8 cellular contexts compared by ENCODE assay signal in the genomic region with DNA sequence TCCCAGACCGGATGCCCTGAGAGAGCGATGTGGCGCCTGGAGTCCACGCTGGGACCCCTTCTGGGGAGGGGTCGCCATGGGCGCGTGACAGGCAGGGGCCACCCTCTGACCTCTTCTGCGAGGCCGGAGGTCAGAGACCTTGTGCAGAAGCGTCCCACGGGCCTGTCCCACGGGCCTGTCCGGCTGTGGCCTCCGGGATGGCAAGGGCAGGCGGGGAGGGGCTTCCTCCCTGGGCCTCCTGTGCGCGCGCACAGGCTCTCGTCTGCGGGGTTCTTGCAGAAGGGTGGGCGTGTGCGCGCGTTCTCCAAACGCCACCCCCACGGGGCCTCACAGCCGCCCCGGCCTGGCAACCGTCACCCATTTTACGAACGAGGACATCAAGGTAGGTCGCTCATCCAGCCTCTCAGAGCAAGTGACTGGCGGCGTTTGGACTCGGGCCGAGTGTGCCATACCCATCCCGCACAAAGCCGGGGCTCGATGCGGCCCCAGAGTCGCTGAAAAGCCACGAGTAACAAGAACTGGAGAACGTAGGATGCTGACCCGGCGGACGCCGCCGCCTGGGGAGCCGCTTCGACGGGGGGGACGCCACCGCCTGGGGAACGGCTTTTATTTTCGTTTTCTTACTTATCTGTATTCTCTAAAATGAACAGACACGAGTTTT. TPM values are rescaled to one million over a fixed set of nuclear protein-coding genes. Genes with fewer than 3 reads are reported as not detected.
A peak's percentile ranks its signal among the peaks of the same experiment; 100 is the strongest.
DNase-seq lines count a peak whose midpoint lies in the region; ATAC-seq and TF ChIP-seq lines count a peak whose summit lies in the region.

No MANE protein-coding gene starts in this region.

- peaks cover 2% of the 10 kb centered on the region for H3K36me3 Mint-ChIP-seq in activated T-cell treated with anti-CD3 and anti-CD28 coated beads, Interleukin-2, amount 50 U/mL, for 4 hours (ENCODE audit: insufficient read depth)

- H3K9me3 Mint-ChIP-seq in activated T-cell treated with anti-CD3 and anti-CD28 coated beads, Interleukin-2, amount 50 U/mL, for 4 hours: no peaks in the 10 kb centered on the region

- H3K27me3 ChIP-seq in HUES48 (ENCODE audit: control insufficient read depth, insufficient read depth, low read length) (peaks cover 59% of the 10 kb centered on the region), prostate gland (replicated peaks; ENCODE audit: insufficient read depth) (peaks cover 10% of the 10 kb centered on the region)

- intact Hi-C loops in prostate gland (cut with DNase I): no loop called here

- ATAC-seq in activated T-cell treated with anti-CD3 and anti-CD28 coated beads, Interleukin-2, amount 50 U/mL, for 4 hours: peak; percentile 11 to 17

- H3K27ac ChIP-seq in HUES48 (ENCODE audit: low read depth, low read length) (no peak overlapping the region), prostate gland (no peak overlapping the region)

- H3K4me1 ChIP-seq in HUES48 (ENCODE audit: control insufficient read depth, insufficient read depth, low read length) (0 out of 2 replicates have a peak, but pooled peaks cover under 1% of the 10 kb centered on the region), prostate gland (replicated peaks) (peaks cover 5% of the 10 kb centered on the region)

- no peaks in the 10 kb centered on the region for H3K36me3 ChIP-seq in HUES48 (ENCODE audit: control insufficient read depth, insufficient read depth, low read length)
- H3K36me3 ChIP-seq in prostate gland: no peaks in the 10 kb centered on the region

- TF ChIP-seq CTCF in choroid plexus epithelial cell (conservative IDR thresholded peaks at IDR 0.05; ENCODE audit: low read depth, low read length) (no peak), prostate gland (IDR thresholded peaks at IDR 0.05) (no peak)

- H3K4me1 Mint-ChIP-seq in activated T-cell treated with anti-CD3 and anti-CD28 coated beads, Interleukin-2, amount 50 U/mL, for 4 hours (ENCODE audit: low read depth): peaks cover 7% of the 10 kb centered on the region

- H3K4me3 Mint-ChIP-seq in activated T-cell treated with anti-CD3 and anti-CD28 coated beads, Interleukin-2, amount 50 U/mL, for 4 hours: peak overlapping the region; percentile 71

- H3K4me3 ChIP-seq in HUES48 (ENCODE audit: low read depth, low read length) (peak overlapping the region; percentile 72; the same call in 1 of the 2 replicates), choroid plexus epithelial cell (ENCODE audit: low read depth, low read length) (peak overlapping the region; percentile 40), prostate gland (peak overlapping the region; percentile 36 to 37)

- 46% methylated on average over 44 of the region's 56 CpGs for WGBS in prostate gland

- H3K9me3 ChIP-seq in HUES48 (ENCODE audit: control insufficient read depth, insufficient read depth, low read length) (no peaks in the 10 kb centered on the region), prostate gland (no peaks in the 10 kb centered on the region)

- H3K9ac ChIP-seq in HUES48 (ENCODE audit: low read depth, low read length): no peak overlapping the region

- peaks cover 36% of the 10 kb centered on the region for H3K27me3 Mint-ChIP-seq in activated T-cell treated with anti-CD3 and anti-CD28 coated beads, Interleukin-2, amount 50 U/mL, for 4 hours (ENCODE audit: low read depth)

- DNase-seq in activated T-cell treated with anti-CD3 and anti-CD28 coated beads, Interleukin-2, amount 50 U/mL, for 4 hours: no peak
- no peak for DNase-seq in activated T-cell treated with anti-CD3 and anti-CD28 coated beads for 4 hours
- no peak for DNase-seq in choroid plexus epithelial cell (ENCODE audit: low read depth)
- DNase-seq in prostate gland (ENCODE audit: low spot score): no peak
- no peak for DNase-seq in HT-29 (ENCODE audit: low spot score)
- DNase-seq in NCI-H345 treated with DMSO at 0.1 percent for 48 hours (lab: John Stamatoyannopoulos, UW; ENCODE audit: unreplicated experiment): no peak
- no peak for DNase-seq in LoVo (ENCODE audit: low spot score)

- no peak for TF ChIP-seq POLR2A in prostate gland (IDR thresholded peaks at IDR 0.05)

RNA-seq across cellular contexts. Expression of gene AHRR, which starts 0.9 kb away (rescaled TPM):
- 10 to 100 TPM; 17.2 to 22.8 (median 22.2) TPM for total RNA-seq in activated T-cell treated with anti-CD3 and anti-CD28 coated beads, Interleukin-2, amount 50 U/mL, for 4 hours
- 10 to 100 TPM in 1 of 2 donors, 1 to 10 TPM in 1; 1.9 to 17.7 TPM for total RNA-seq in prostate gland
- total RNA-seq in HT-29 (2014; rRNA removed; shearing (Covaris generic)): 3.0 and 5.4 TPM in 2 replicates

RNA-seq across cellular contexts. Expression of gene PDCD6, which starts 51.0 kb away (rescaled TPM):
- 100 to 1,000 TPM in 2 of 3 donors, 10 to 100 TPM in 1; 98.9 to 107 (median 101) TPM for total RNA-seq in activated T-cell treated with anti-CD3 and anti-CD28 coated beads, Interleukin-2, amount 50 U/mL, for 4 hours
- 100 to 1,000 TPM; 118 to 131 TPM for total RNA-seq in prostate gland
- total RNA-seq in HT-29 (2014; rRNA removed; shearing (Covaris generic)): 506 and 531 TPM in 2 replicates
